ENCODE assay signal across 16 cellular contexts in genomic region chr1:196214866-196215265, GRCh38.
DNase-seq lines count a peak whose midpoint lies in the region; ATAC-seq, FAIRE-seq and TF ChIP-seq lines count a peak whose summit lies in the region.
"Had no signal": no experiment of that assay in that cellular context is flagged by ENCODE, and none has a peak within 500 bp of the region (broad histone marks: within the 10 kb centered on the region; RNA-seq: fewer than 3 reads in every experiment).

No MANE protein-coding gene starts in this region.

- in situ Hi-C loops in brain microvascular endothelial cell (cut with HindIII; ENCODE audit: low pct_ligation_motif_present, low sequenced_read_pairs): no loop called here

- H4K5ac ChIP-seq in H1 (ENCODE audit: insufficient read length, low read depth, low read length) (no peak overlapping the region), mesendoderm (ENCODE audit: low read length) (no peak overlapping the region)

- H3K36me3 Mint-ChIP-seq in GM23338 (ENCODE audit: low read depth): no peaks in the 10 kb centered on the region
- peaks cover 4% of the 10 kb centered on the region for H3K36me3 Mint-ChIP-seq in natural killer cell treated with Interleukin-12 subunit alpha and Interleukin-12 subunit beta and Interleukin-15 and Interleukin-18, amount 100 ng/mL, for 72 hours
- H3K36me3 Mint-ChIP-seq: CD8-positive, alpha-beta memory T cell had no signal

- H2BK12ac ChIP-seq in H1 (ENCODE audit: low read depth, low read length): peak overlapping the region; percentile 90; the same call in 1 of the 2 replicates

- H3K4me2 ChIP-seq in GM23338: no peak overlapping the region
- no peak overlapping the region for H3K4me2 ChIP-seq in H1 (ENCODE audit: insufficient read depth in 1 of 2, low read depth in 2 of 2, low read length in 2 of 2)
- no peak overlapping the region for H3K4me2 ChIP-seq in mesendoderm (ENCODE audit: low read length)

- no peak overlapping the region for H3K23ac ChIP-seq in H1 (ENCODE audit: insufficient read length)
- H3K23ac ChIP-seq in mesendoderm (ENCODE audit: low read length): no peak overlapping the region

- CTCF ChIA-PET in H1 (lab: Charles Lee; ENCODE audit: partially characterized antibody): interaction anchor here (0.6 to 1.4 kb wide), 2 partner anchors 17 to 36 kb away, joined by 3 to 4 read pairs; no protein-coding TSS in a partner anchor

- no peak overlapping the region for H4K91ac ChIP-seq in H1 (replicated peaks; ENCODE audit: insufficient read length, low read length)

- peaks cover 8% of the 10 kb centered on the region for H3K4me1 Mint-ChIP-seq in GM23338
- H3K4me1 Mint-ChIP-seq in natural killer cell treated with Interleukin-12 subunit alpha and Interleukin-12 subunit beta and Interleukin-15 and Interleukin-18, amount 100 ng/mL, for 72 hours (ENCODE audit: low read depth in 2 of 2): no peaks in the 10 kb centered on the region
- H3K4me1 Mint-ChIP-seq: CD8-positive, alpha-beta memory T cell had no signal

- 91% methylated on average over 2 of the region's 2 CpGs; no CpG with 5 or more reads in 1 of the 2 experiments for WGBS in H1 (ENCODE audit: extremely low coverage in 1 of 2, insufficient coverage in 1 of 2, insufficient read length in 1 of 2, insufficient replicate concordance in 2 of 2, low coverage in 1 of 2, low lambda C conversion rate in 2 of 2, missing lambda C conversion rate in 1 of 2), 2 experiments
- no CpG with 5 or more reads among the region's 2 CpGs for WGBS in mesendoderm (ENCODE audit: extremely low coverage, insufficient coverage, low lambda C conversion rate)

- H4K20me1 ChIP-seq in GM23338 (replicated peaks; ENCODE audit: insufficient read depth): no peaks in the 10 kb centered on the region
- no peaks in the 10 kb centered on the region for H4K20me1 ChIP-seq in H1 (replicated peaks in 1 of 2; ENCODE audit: control insufficient read depth in 1 of 2, insufficient read depth in 2 of 2, low read length in 2 of 2)

- H3K27me3 Mint-ChIP-seq in GM23338 (ENCODE audit: insufficient read depth, low read depth, poor library complexity): no peaks in the 10 kb centered on the region
- H3K27me3 Mint-ChIP-seq in natural killer cell treated with Interleukin-12 subunit alpha and Interleukin-12 subunit beta and Interleukin-15 and Interleukin-18, amount 100 ng/mL, for 72 hours: no peaks in the 10 kb centered on the region
- H3K27me3 Mint-ChIP-seq: CD8-positive, alpha-beta memory T cell had no signal

- H3K36me3 ChIP-seq in GM23338 (ENCODE audit: insufficient read depth) (no peaks in the 10 kb centered on the region), H1 (ENCODE audit: control insufficient read depth in 2 of 4, insufficient read depth in 4 of 4, low read length in 3 of 4) (no peaks in the 10 kb centered on the region), mesendoderm (ENCODE audit: control insufficient read depth, insufficient read depth, low read length) (no peaks in the 10 kb centered on the region), brain microvascular endothelial cell (replicated peaks) (no peaks in the 10 kb centered on the region)
- H3K36me3 ChIP-seq: BE2C, HAP-1 had no signal

- H2BK15ac ChIP-seq in H1 (ENCODE audit: low read length) (no peak overlapping the region), mesendoderm (replicated peaks; ENCODE audit: low read depth) (no peak overlapping the region)

- POLR2A ChIA-PET in H1 (lab: Charles Lee; ENCODE audit: partially characterized antibody): interaction anchor here (0.6 to 0.7 kb wide), 2 partner anchors 311 to 367 kb away, joined by 3 to 4 read pairs; no protein-coding TSS in a partner anchor

- H2BK120ac ChIP-seq in H1 (replicated peaks; ENCODE audit: low read depth, low read length) (no peak overlapping the region), mesendoderm (ENCODE audit: low read depth, low read length) (no peak overlapping the region)

- H3K79me2 ChIP-seq in GM23338 (replicated peaks; ENCODE audit: insufficient read depth): no peaks in the 10 kb centered on the region
- no peaks in the 10 kb centered on the region for H3K79me2 ChIP-seq in H1 (ENCODE audit: control insufficient read depth in 1 of 2, insufficient read depth in 2 of 2, low read length in 2 of 2)
- H3K79me2 ChIP-seq in mesendoderm (ENCODE audit: control insufficient read depth, insufficient read depth, low read length): no peaks in the 10 kb centered on the region

- H2AFZ ChIP-seq in GM23338: peak overlapping the region; percentile 68; the same call in 1 of the 2 replicates
- H2AFZ ChIP-seq in H1 (ENCODE audit: low read length): peak overlapping the region; percentile 89

- H3K4me3 Mint-ChIP-seq in GM23338: no peak overlapping the region
- H3K4me3 Mint-ChIP-seq in natural killer cell treated with Interleukin-12 subunit alpha and Interleukin-12 subunit beta and Interleukin-15 and Interleukin-18, amount 100 ng/mL, for 72 hours: no peak overlapping the region
- H3K4me3 Mint-ChIP-seq: CD8-positive, alpha-beta memory T cell had no signal

- H3K4ac ChIP-seq in H1 (replicated peaks; ENCODE audit: insufficient read length, low read depth, low read length): no peak overlapping the region
- H3K4ac ChIP-seq in mesendoderm (ENCODE audit: low read depth, low read length): no peak overlapping the region

- no peak for TF ChIP-seq POLR2A in H1 (IDR thresholded peaks at IDR 0.05; ENCODE audit: control extremely low read depth in 1 of 2, low read depth in 2 of 2, low read length in 2 of 2)

- H2AK5ac ChIP-seq in H1 (ENCODE audit: low read depth, low read length): no peak overlapping the region
- H2AK5ac ChIP-seq in mesendoderm (ENCODE audit: low read length): no peak overlapping the region

- no peak for TF ChIP-seq EP300 in H1 (IDR thresholded peaks at IDR 0.05; ENCODE audit: borderline replicate concordance in 1 of 2, low read depth in 2 of 2, low read length in 2 of 2)

- H3K27ac ChIP-seq in GM23338 (ENCODE audit: low read depth) (no peak overlapping the region), H1 (ENCODE audit: low read depth, low read length) (no peak overlapping the region), mesendoderm (ENCODE audit: low read depth, low read length) (no peak overlapping the region), brain microvascular endothelial cell (no peak overlapping the region)

- H3K27me3 ChIP-seq in GM23338 (ENCODE audit: insufficient read depth) (no peaks in the 10 kb centered on the region), H1 (replicated peaks in 1 of 4; ENCODE audit: control insufficient read depth in 3 of 4, extremely low read depth in 1 of 4, insufficient read depth in 3 of 4, low read length in 3 of 4) (no peaks in the 10 kb centered on the region), mesendoderm (ENCODE audit: insufficient read depth, low read length, poor library complexity) (no peaks in the 10 kb centered on the region), brain microvascular endothelial cell (replicated peaks) (no peaks in the 10 kb centered on the region)
- H3K27me3 ChIP-seq: BE2C had no signal

- no peaks in the 10 kb centered on the region for H3F3A ChIP-seq in GM23338 (replicated peaks; ENCODE audit: low read depth)

- H4K8ac ChIP-seq in H1 (ENCODE audit: extremely low read depth, insufficient read depth, low read length) (no peak overlapping the region), mesendoderm (ENCODE audit: low read depth, low read length) (no peak overlapping the region)

- H3K9ac ChIP-seq in H1 (replicated peaks in 1 of 4; ENCODE audit: extremely low read depth in 1 of 4, low read depth in 3 of 4, low read length in 3 of 4): no peak overlapping the region
- no peak overlapping the region for H3K9ac ChIP-seq in mesendoderm (ENCODE audit: low read length)

- no peak overlapping the region for H3K4me3 ChIP-seq in AG10803 (ENCODE audit: low read length)
- H3K4me3 ChIP-seq in GM23338: no peak overlapping the region
- H3K4me3 ChIP-seq in H1 (ENCODE audit: extremely low read depth in 1 of 4, insufficient read depth in 2 of 4, low read depth in 3 of 4, low read length in 4 of 4): no peak overlapping the region
- no peak overlapping the region for H3K4me3 ChIP-seq in mesendoderm (ENCODE audit: low read length)
- no peak overlapping the region for H3K4me3 ChIP-seq in brain microvascular endothelial cell (ENCODE audit: low read depth, low read length)
- H3K4me3 ChIP-seq: HAP-1 had no signal

- H2BK5ac ChIP-seq in H1 (ENCODE audit: low read depth, low read length) (peak overlapping the region; percentile 79; the same call in 1 of the 2 replicates), mesendoderm (ENCODE audit: low read length) (no peak overlapping the region)

- no peaks in the 10 kb centered on the region for H3K9me2 ChIP-seq in GM23338 (ENCODE audit: insufficient read depth)

- no peak overlapping the region for H2BK20ac ChIP-seq in H1 (ENCODE audit: low read length)

- DNase-seq in AG10803 (ENCODE audit: low read depth) (peak; percentile 11), GM23338 (ENCODE audit: low spot score) (no peak), H1 (ENCODE audit: low read depth in 1 of 2, low spot score in 2 of 2) (no peak), mesendoderm (peak; percentile 13), brain microvascular endothelial cell (no peak), midbrain (lab: John Stamatoyannopoulos, UW) (no peak), MV-4-11 (lab: John Stamatoyannopoulos, UW) (no peak)
- DNase-seq in natural killer cell treated with Interleukin-12 subunit alpha and Interleukin-12 subunit beta and Interleukin-15 and Interleukin-18, amount 100 ng/mL, for 72 hours (ENCODE audit: low spot score): no peak
- DNase-seq: 8988T; BE2C; CD8-positive, alpha-beta memory T cell; GOT3 had no signal

- H3K14ac ChIP-seq in H1 (ENCODE audit: insufficient read length): no peak overlapping the region

- no peak for ATAC-seq in GM23338
- ATAC-seq in natural killer cell treated with Interleukin-12 subunit alpha and Interleukin-12 subunit beta and Interleukin-15 and Interleukin-18, amount 100 ng/mL, for 72 hours: no peak
- ATAC-seq: HepG2 had no signal

- no peaks in the 10 kb centered on the region for H3K23me2 ChIP-seq in H1 (ENCODE audit: low read depth, low read length)

- H3K9me3 ChIP-seq in H1 (ENCODE audit: insufficient read depth in 2 of 2, low read depth in 1 of 2, low read length in 1 of 2): no peaks in the 10 kb centered on the region
- H3K9me3 ChIP-seq: BE2C, HAP-1 had no signal

- FAIRE-seq in H1 (lab: Jason Lieb, UNC): no peak
- FAIRE-seq: GM12891, HepG2, HTR-8/SVneo had no signal

- H3K79me1 ChIP-seq in H1 (ENCODE audit: low read depth, low read length) (no peaks in the 10 kb centered on the region), mesendoderm (ENCODE audit: low read length) (no peaks in the 10 kb centered on the region)

- no peak overlapping the region for H3K56ac ChIP-seq in H1 (replicated peaks; ENCODE audit: insufficient read length, low read depth, low read length)
- H3K56ac ChIP-seq in mesendoderm (ENCODE audit: low read length): no peak overlapping the region

- TF ChIP-seq CTCF in AG10803 (conservative IDR thresholded peaks at IDR 0.05; ENCODE audit: low read length) (no peak), GM23338 (conservative IDR thresholded peaks at IDR 0.05; ENCODE audit: low read depth in 2 of 2) (no peak), H1 (IDR thresholded peaks at IDR 0.05; ENCODE audit: control extremely low read depth in 1 of 3, insufficient read depth in 1 of 3, low read depth in 1 of 3, low read length in 3 of 3) (no peak), brain microvascular endothelial cell (IDR thresholded peaks at IDR 0.05; ENCODE audit: low read depth, low read length, missing control alignments) (no peak)

- no peaks in the 10 kb centered on the region for H3K4me1 ChIP-seq in GM23338 (ENCODE audit: insufficient read depth)
- peaks cover 0 to 3% (median 0%) of the 10 kb centered on the region in 4 experiments; a peak in 1 of 7 replicates for H3K4me1 ChIP-seq in H1 (replicated peaks in 1 of 4; ENCODE audit: control insufficient read depth in 3 of 4, insufficient read depth in 4 of 4, low read length in 3 of 4)
- H3K4me1 ChIP-seq in mesendoderm (ENCODE audit: control insufficient read depth, low read depth, low read length): no peaks in the 10 kb centered on the region
- H3K4me1 ChIP-seq: HAP-1 had no signal

- no peaks in the 10 kb centered on the region for H3K9me3 Mint-ChIP-seq in GM23338
- H3K9me3 Mint-ChIP-seq in natural killer cell treated with Interleukin-12 subunit alpha and Interleukin-12 subunit beta and Interleukin-15 and Interleukin-18, amount 100 ng/mL, for 72 hours: peaks cover 4% of the 10 kb centered on the region

- H3K18ac ChIP-seq in H1 (ENCODE audit: extremely low read depth, low read length) (no peak overlapping the region; the same call in 1 of the 2 replicates), mesendoderm (ENCODE audit: low read length) (no peak overlapping the region)

- no peak for TF ChIP-seq RAD21 in H1 (IDR thresholded peaks at IDR 0.05 in 1 of 2, conservative IDR thresholded peaks at IDR 0.05 in 1 of 2; ENCODE audit: low read depth in 2 of 2, low read length in 2 of 2)

- H3K27ac Mint-ChIP-seq in GM23338: 0 out of 2 replicates have a peak overlapping the region, but pooled peaks have one; percentile 3
- no peak overlapping the region for H3K27ac Mint-ChIP-seq in natural killer cell treated with Interleukin-12 subunit alpha and Interleukin-12 subunit beta and Interleukin-15 and Interleukin-18, amount 100 ng/mL, for 72 hours

Comparison
In these comparisons a context has a peak if more than half of its experiments do, and no peak if none do; other contexts are left out.
1. DNase-seq: peak in AG10803 (single experiment) and mesendoderm (single experiment); none in GM23338 (single experiment), H1 (0 of 2), brain microvascular endothelial cell (single experiment), natural killer cell treated with Interleukin-12 subunit alpha and Interleukin-12 subunit beta and Interleukin-15 and Interleukin-18, amount 100 ng/mL, for 72 hours (single experiment), midbrain (single experiment) and MV-4-11 (single experiment).